In the genomic region with DNA sequence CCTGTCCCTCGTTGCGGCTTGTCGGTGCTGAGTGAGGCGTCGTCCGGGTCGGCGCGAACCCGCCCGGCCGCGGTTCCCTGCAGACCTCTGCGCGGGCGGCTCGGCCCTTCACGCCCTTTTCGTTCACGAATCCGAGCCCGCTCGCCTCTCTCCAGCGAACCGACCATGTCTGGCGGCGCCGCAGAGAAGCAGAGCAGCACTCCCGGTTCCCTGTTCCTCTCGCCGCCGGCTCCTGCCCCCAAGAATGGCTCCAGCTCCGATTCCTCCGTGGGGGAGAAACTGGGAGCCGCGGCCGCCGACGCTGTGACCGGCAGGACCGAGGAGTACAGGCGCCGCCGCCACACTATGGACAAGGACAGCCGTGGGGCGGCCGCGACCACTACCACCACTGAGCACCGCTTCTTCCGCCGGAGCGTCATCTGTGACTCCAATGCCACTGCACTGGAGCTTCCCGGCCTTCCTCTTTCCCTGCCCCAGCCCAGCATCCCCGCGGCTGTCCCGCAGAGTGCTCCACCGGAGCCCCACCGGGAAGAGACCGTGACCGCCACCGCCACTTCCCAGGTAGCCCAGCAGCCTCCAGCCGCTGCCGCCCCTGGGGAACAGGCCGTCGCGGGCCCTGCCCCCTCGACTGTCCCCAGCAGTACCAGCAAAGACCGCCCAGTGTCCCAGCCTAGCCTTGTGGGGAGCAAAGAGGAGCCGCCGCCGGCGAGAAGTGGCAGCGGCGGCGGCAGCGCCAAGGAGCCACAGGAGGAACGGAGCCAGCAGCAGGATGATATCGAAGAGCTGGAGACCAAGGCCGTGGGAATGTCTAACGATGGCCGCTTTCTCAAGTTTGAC, we compare ENCODE assay signal across 8 cellular contexts. TPM values are rescaled to one million over a fixed set of nuclear protein-coding genes. Genes with fewer than 3 reads are reported as not detected.
A peak's percentile ranks its signal among the peaks of the same experiment; 100 is the strongest.
DNase-seq lines count a peak whose midpoint lies in the region; ATAC-seq and TF ChIP-seq lines count a peak whose summit lies in the region.

No MANE protein-coding gene starts in this region.

- intact Hi-C loops in activated CD4-positive, alpha-beta T cell treated with anti-CD3 and anti-CD28 coated beads for 36 hours (cut with DNase I, micrococcal nuclease) = loop anchor here (2.0 to 10.0 kb wide), 6 partner anchors 23 to 353 kb away; partner anchors contain the start of genes B4GALNT3 (in 1 of the 2), CCDC77 (in 1 of the 2) and ERC1 (in 1 of the 2)

- no peaks in the 10 kb centered on the region for H3K27me3 Mint-ChIP-seq in activated CD4-positive, alpha-beta T cell treated with anti-CD3 and anti-CD28 coated beads for 36 hours

- H3K4me3 ChIP-seq in lung = peak overlapping the region; percentile 84

- 0% methylated on average over 81 of the region's 81 CpGs for WGBS in lung, 2 donors

- POLR2A ChIA-PET in activated CD4-positive, alpha-beta T cell treated with anti-CD3 and anti-CD28 coated beads for 36 hours (lab: Charles Lee) = interaction anchor here (0.6 to 1.5 kb wide), 6 partner anchors 41 to 95 kb away, joined by 3 to 4 read pairs (median 3); no protein-coding TSS in a partner anchor

- no peaks in the 10 kb centered on the region for H3K36me3 ChIP-seq in lung (ENCODE audit: control insufficient read depth in 2 of 2, insufficient read depth in 2 of 2, low read length in 2 of 2)

- no peaks in the 10 kb centered on the region for H3K9me3 Mint-ChIP-seq in activated CD4-positive, alpha-beta T cell treated with anti-CD3 and anti-CD28 coated beads for 36 hours (ENCODE audit: low read depth)

- H3K4me1 ChIP-seq in lung (ENCODE audit: control insufficient read depth in 2 of 2, insufficient read depth in 2 of 2, low read length in 2 of 2) = peaks cover 0 to 6% of the 10 kb centered on the region in 2 donors

- H3K27me3 ChIP-seq in lung (ENCODE audit: control insufficient read depth, insufficient read depth) = no peaks in the 10 kb centered on the region

- CTCF ChIA-PET in activated CD4-positive, alpha-beta T cell treated with anti-CD3 and anti-CD28 coated beads for 36 hours (lab: Charles Lee) = interaction anchor here (0.9 to 6.4 kb wide), 16 partner anchors 12 to 832 kb away, joined by 3 to 102 read pairs (median 4); no protein-coding TSS in a partner anchor

- in situ Hi-C loops in ACHN (cut with HindIII; ENCODE audit: low pct_ligation_motif_present, low pct_unique_long_range_greater_than_20kb, low sequenced_read_pairs) = no loop called here

- H3K4me3 Mint-ChIP-seq in activated CD4-positive, alpha-beta T cell treated with anti-CD3 and anti-CD28 coated beads for 36 hours = peak overlapping the region; percentile 88

- ATAC-seq in GM18517 (IDR thresholded peaks at IDR 0.05; ENCODE audit: unreplicated experiment) = peak; percentile 7
- peak; percentile 15 for ATAC-seq in activated CD4-positive, alpha-beta T cell treated with anti-CD3 and anti-CD28 coated beads for 36 hours
- ATAC-seq in lung (ENCODE audit: insufficient read depth, low FRiP score) = no peak
- ATAC-seq in GM18873 (IDR thresholded peaks at IDR 0.05; ENCODE audit: low FRiP score, unreplicated experiment) = no peak

- H3K27ac ChIP-seq in lung (ENCODE audit: low read depth in 1 of 2, low read length in 1 of 2) = peak overlapping the region; percentile 92 to 97

- peaks cover 37% of the 10 kb centered on the region for H3K36me3 Mint-ChIP-seq in activated CD4-positive, alpha-beta T cell treated with anti-CD3 and anti-CD28 coated beads for 36 hours (ENCODE audit: low read depth)

- peak; percentile 46 for DNase-seq in ACHN
- DNase-seq in HUDEP-2 (lab: John Stamatoyannopoulos, UW; ENCODE audit: unreplicated experiment in 76 of 76) = peak in 48 of 76 experiments; percentile 6 to 67 (median 28)
- peak; percentile 76 for DNase-seq in activated CD4-positive, alpha-beta T cell treated with anti-CD3 and anti-CD28 coated beads for 36 hours
- peak; percentile 45 for DNase-seq in dermis blood vessel endothelial cell
- peak; percentile 54 for DNase-seq in lung (ENCODE audit: low spot score)
- DNase-seq in stimulated activated CD8-positive, alpha-beta memory T cell treated with anti-CD3 and anti-CD28 coated beads, Interleukin-12 subunit alpha, Interleukin-12 subunit beta, amount 100 ng/mL, for 1 hour (ENCODE audit: low read depth) = peak; percentile 6

- TF ChIP-seq CTCF in lung (IDR thresholded peaks at IDR 0.05; ENCODE audit: control extremely low read depth, extremely low read depth) = no peak

- peak overlapping the region; percentile 95 for H3K27ac Mint-ChIP-seq in activated CD4-positive, alpha-beta T cell treated with anti-CD3 and anti-CD28 coated beads for 36 hours

- H3K9me3 ChIP-seq in lung (ENCODE audit: control insufficient read depth in 2 of 2, insufficient read depth in 1 of 2, low read length in 1 of 2) = no peaks in the 10 kb centered on the region

- peaks cover 28% of the 10 kb centered on the region for H3K4me1 Mint-ChIP-seq in activated CD4-positive, alpha-beta T cell treated with anti-CD3 and anti-CD28 coated beads for 36 hours

RNA-seq across cellular contexts. Expression of gene WNK1, which starts 1.2 kb away (rescaled TPM):
- total RNA-seq in activated CD4-positive, alpha-beta T cell treated with anti-CD3 and anti-CD28 coated beads for 36 hours = 100 to 1,000 TPM; 127 to 147 TPM
- total RNA-seq in dermis blood vessel endothelial cell = 74.4 and 190 TPM in 2 replicates
- 100 to 1,000 TPM; 201 to 269 TPM for total RNA-seq in lung
- 10 to 100 TPM; 23.1 to 55.4 TPM for polyA plus RNA-seq in lung

Comparison
In these comparisons a context has a peak if more than half of its experiments do, and no peak if none do; other contexts are left out.
1. DNase-seq: peak in every context shown above with its lines; median percentile 76 in activated CD4-positive, alpha-beta T cell treated with anti-CD3 and anti-CD28 coated beads for 36 hours; 54 in lung; 46 in ACHN; 45 in dermis blood vessel endothelial cell; 28 in HUDEP-2; 6 in stimulated activated CD8-positive, alpha-beta memory T cell treated with anti-CD3 and anti-CD28 coated beads, Interleukin-12 subunit alpha, Interleukin-12 subunit beta, amount 100 ng/mL, for 1 hour.
2. ATAC-seq: peak in GM18517 (single experiment) and activated CD4-positive, alpha-beta T cell treated with anti-CD3 and anti-CD28 coated beads for 36 hours (single experiment); none in lung (single experiment) and GM18873 (single experiment).